ENCODE assay signal across 2 cellular contexts in the genomic region with DNA sequence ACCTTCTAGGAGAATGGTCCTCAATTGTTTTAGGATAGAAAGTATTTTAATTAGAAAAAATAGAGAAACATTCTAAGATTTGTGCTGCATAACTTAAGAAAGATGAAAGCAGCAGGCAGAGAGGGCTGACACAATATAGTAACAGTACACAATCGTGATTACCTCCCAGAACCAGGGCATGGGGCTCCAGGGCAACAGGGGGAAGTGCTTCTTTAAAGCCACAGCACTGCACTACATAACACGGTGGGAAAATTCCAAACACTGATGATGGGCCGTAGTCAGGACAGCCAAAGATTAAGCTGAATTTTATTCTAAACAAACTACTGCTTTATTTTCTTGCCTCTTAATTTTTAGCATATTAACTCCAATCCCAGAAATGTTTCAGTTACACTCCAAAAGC.
TF ChIP-seq lines count a peak whose summit lies in the region.

No MANE protein-coding gene starts in this region.

TF ChIP-seq in WTC11, 78 proteins besides CTCF, POLR2A, EP300 and RAD21:
- TF ChIP-seq ZNF416 (CRISPR knock-in tag; IDR thresholded peaks at IDR 0.05) (no peak), SMAD4 (CRISPR knock-in tag; IDR thresholded peaks at IDR 0.05) (no peak), ZNF671 (CRISPR knock-in tag; IDR thresholded peaks at IDR 0.05) (no peak), ELF4 (CRISPR knock-in tag; IDR thresholded peaks at IDR 0.05; ENCODE audit: low read depth) (no peak), CBFB (CRISPR knock-in tag; IDR thresholded peaks at IDR 0.05; ENCODE audit: low read depth) (no peak)
- TF ChIP-seq, protein P1, sequence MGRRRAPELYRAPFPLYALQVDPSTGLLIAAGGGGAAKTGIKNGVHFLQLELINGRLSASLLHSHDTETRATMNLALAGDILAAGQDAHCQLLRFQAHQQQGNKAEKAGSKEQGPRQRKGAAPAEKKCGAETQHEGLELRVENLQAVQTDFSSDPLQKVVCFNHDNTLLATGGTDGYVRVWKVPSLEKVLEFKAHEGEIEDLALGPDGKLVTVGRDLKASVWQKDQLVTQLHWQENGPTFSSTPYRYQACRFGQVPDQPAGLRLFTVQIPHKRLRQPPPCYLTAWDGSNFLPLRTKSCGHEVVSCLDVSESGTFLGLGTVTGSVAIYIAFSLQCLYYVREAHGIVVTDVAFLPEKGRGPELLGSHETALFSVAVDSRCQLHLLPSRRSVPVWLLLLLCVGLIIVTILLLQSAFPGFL (CRISPR knock-in tag; IDR thresholded peaks at IDR 0.05; ENCODE audit: borderline replicate concordance) = no peak

TF ChIP-seq in HepG2, 621 proteins besides CTCF, POLR2A, EP300 and RAD21:
- TF ChIP-seq ZC3H4 (CRISPR knock-in tag; IDR thresholded peaks at IDR 0.05; ENCODE audit: borderline replicate concordance) (no peak), ZNF362 (CRISPR knock-in tag; IDR thresholded peaks at IDR 0.05; ENCODE audit: borderline replicate concordance) (no peak), PAX8 (CRISPR knock-in tag; IDR thresholded peaks at IDR 0.05; ENCODE audit: borderline replicate concordance) (no peak), ZNF776 (CRISPR knock-in tag; IDR thresholded peaks at IDR 0.05) (no peak), ZNF326 (CRISPR knock-in tag; IDR thresholded peaks at IDR 0.05; ENCODE audit: borderline replicate concordance) (no peak), ZNF782 (CRISPR knock-in tag; IDR thresholded peaks at IDR 0.05; ENCODE audit: borderline replicate concordance) (no peak), ZNF850 (CRISPR knock-in tag; conservative IDR thresholded peaks at IDR 0.05) (no peak), ARHGAP35 (CRISPR knock-in tag; IDR thresholded peaks at IDR 0.05; ENCODE audit: borderline replicate concordance) (no peak), ELK4 (CRISPR knock-in tag; IDR thresholded peaks at IDR 0.05; ENCODE audit: borderline replicate concordance) (no peak)
